29 cellular contexts compared by ENCODE assay signal in the genomic region with DNA sequence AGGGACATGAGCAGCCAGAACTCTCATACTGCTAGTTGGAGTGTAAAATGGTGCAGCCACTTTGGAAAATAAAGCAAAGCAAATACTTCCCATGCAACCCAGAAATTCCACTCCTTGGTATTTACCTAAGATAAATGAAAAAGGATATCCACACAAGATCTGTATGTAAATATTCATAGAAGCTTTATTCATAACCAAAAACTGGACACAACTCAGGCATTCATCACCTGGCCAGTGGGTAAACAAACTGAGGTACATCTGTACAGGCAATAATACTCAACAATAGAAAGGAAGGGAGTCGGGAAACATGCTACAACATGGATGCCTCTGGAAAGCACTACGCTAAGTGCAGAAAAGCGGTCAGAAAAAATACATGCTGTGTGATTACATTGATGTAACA. TPM values are rescaled to one million over a fixed set of nuclear protein-coding genes. Genes with fewer than 3 reads are reported as not detected.
"Had no signal": no experiment of that assay in that cellular context is flagged by ENCODE, and none has a peak within 500 bp of the region (broad histone marks: within the 10 kb centered on the region; RNA-seq: fewer than 3 reads in every experiment).

No MANE protein-coding gene starts in this region.

- H3K27ac Mint-ChIP-seq: stimulated activated effector memory CD8-positive, alpha-beta T cell treated with anti-CD3 and anti-CD28 coated beads, Interleukin-12 subunit alpha, Interleukin-12 subunit beta, amount 100 ng/mL, for 72 hours; stimulated activated memory B cell treated with anti-CD40 and anti-IgM and Interleukin-4, amounts not matched to agents 10 μg/mL and 1 μg/mL and 100 μg/mL, for 72 hours; stimulated activated naive B cell treated with anti-CD40 and anti-IgM and Interleukin-4, amounts not matched to agents 10 μg/mL and 1 μg/mL and 100 μg/mL, for 72 hours; stimulated activated naive CD8-positive, alpha-beta T cell treated with anti-CD3 and anti-CD28 coated beads, Interleukin-15, amount 100 ng/mL, for 72 hours; stimulated activated naive CD8-positive, alpha-beta T cell treated with anti-CD3 and anti-CD28 coated beads, Interleukin-15, Interleukin-2, amounts not matched to agents 100 ng/mL and 50 ng/mL, for 24 hours; type B pancreatic cell had no signal

- H3K4me3 Mint-ChIP-seq: stimulated activated effector memory CD8-positive, alpha-beta T cell treated with anti-CD3 and anti-CD28 coated beads, Interleukin-12 subunit alpha, Interleukin-12 subunit beta, amount 100 ng/mL, for 72 hours; stimulated activated memory B cell treated with anti-CD40 and anti-IgM and Interleukin-4, amounts not matched to agents 10 μg/mL and 1 μg/mL and 100 μg/mL, for 72 hours; stimulated activated naive B cell treated with anti-CD40 and anti-IgM and Interleukin-4, amounts not matched to agents 10 μg/mL and 1 μg/mL and 100 μg/mL, for 72 hours; stimulated activated naive CD8-positive, alpha-beta T cell treated with anti-CD3 and anti-CD28 coated beads, Interleukin-15, amount 100 ng/mL, for 72 hours; stimulated activated naive CD8-positive, alpha-beta T cell treated with anti-CD3 and anti-CD28 coated beads, Interleukin-15, Interleukin-2, amounts not matched to agents 100 ng/mL and 50 ng/mL, for 24 hours; type B pancreatic cell had no signal

- H3K27ac ChIP-seq: stomach, suprapubic skin, testis, thoracic aorta, thyroid gland, tibial artery, tibial nerve, transverse colon, upper lobe of left lung, upper lobe of right lung, uterus, vagina had no signal

- DNase-seq: stimulated activated CD4-positive, alpha-beta T cell treated with anti-CD3 and anti-CD28 coated beads, Interleukin-2, amount 100 ng/mL, for 48 hours; stimulated activated CD4-positive, alpha-beta T cell treated with anti-CD3 and anti-CD28 coated beads, Interleukin-4, amount 100 ng/mL, for 1 hour; stimulated activated CD4-positive, alpha-beta T cell treated with anti-CD3 and anti-CD28 coated beads, Interleukin-4, amount 100 ng/mL, for 24 hours; stimulated activated CD4-positive, alpha-beta T cell treated with anti-CD3 and anti-CD28 coated beads, Interleukin-4, amount 100 ng/mL, for 4 hours; stimulated activated CD8-positive, alpha-beta memory T cell treated with anti-CD3 and anti-CD28 coated beads, Interleukin-4, amount 100 ng/mL, for 48 hours; stimulated activated naive B cell treated with anti-CD40 and anti-IgM and Interleukin-4, amounts not matched to agents 10 μg/mL and 1 μg/mL and 100 μg/mL, for 72 hours; stimulated activated naive CD4-positive, alpha-beta T cell; stimulated activated naive CD4-positive, alpha-beta T cell treated with Interleukin-2 at 50 U/mL for 16 hours; stimulated activated naive CD8-positive, alpha-beta T cell treated with anti-CD3 and anti-CD28 coated beads, Interleukin-15, amount 100 ng/mL, for 72 hours; stimulated activated naive CD8-positive, alpha-beta T cell treated with anti-CD3 and anti-CD28 coated beads, Interleukin-15, Interleukin-2, amounts not matched to agents 100 U/mL and 50 U/mL, for 24 hours; stomach; substantia nigra; testis; thyroid gland; tibial artery; transverse colon; trophoblast cell; upper lobe of left lung; upper lobe of right lung; uterus had no signal

- H3K9me3 ChIP-seq: stomach, suprapubic skin, testis, thoracic aorta, thyroid gland, tibial artery, tibial nerve, transverse colon, upper lobe of left lung, upper lobe of right lung, uterus, vagina had no signal

- H3K4me3 ChIP-seq: stomach, suprapubic skin, testis, thoracic aorta, thyroid gland, tibial artery, tibial nerve, transverse colon, upper lobe of left lung, upper lobe of right lung, uterus, vagina had no signal

- H3K4me1 Mint-ChIP-seq: stimulated activated effector memory CD8-positive, alpha-beta T cell treated with anti-CD3 and anti-CD28 coated beads, Interleukin-12 subunit alpha, Interleukin-12 subunit beta, amount 100 ng/mL, for 72 hours; stimulated activated memory B cell treated with anti-CD40 and anti-IgM and Interleukin-4, amounts not matched to agents 10 μg/mL and 1 μg/mL and 100 μg/mL, for 72 hours; stimulated activated naive B cell treated with anti-CD40 and anti-IgM and Interleukin-4, amounts not matched to agents 10 μg/mL and 1 μg/mL and 100 μg/mL, for 72 hours; stimulated activated naive CD8-positive, alpha-beta T cell treated with anti-CD3 and anti-CD28 coated beads, Interleukin-15, amount 100 ng/mL, for 72 hours had no signal

- H3K9me3 Mint-ChIP-seq: stimulated activated effector memory CD8-positive, alpha-beta T cell treated with anti-CD3 and anti-CD28 coated beads, Interleukin-12 subunit alpha, Interleukin-12 subunit beta, amount 100 ng/mL, for 72 hours; stimulated activated memory B cell treated with anti-CD40 and anti-IgM and Interleukin-4, amounts not matched to agents 10 μg/mL and 1 μg/mL and 100 μg/mL, for 72 hours; stimulated activated naive CD8-positive, alpha-beta T cell treated with anti-CD3 and anti-CD28 coated beads, Interleukin-15, amount 100 ng/mL, for 72 hours; stimulated activated naive CD8-positive, alpha-beta T cell treated with anti-CD3 and anti-CD28 coated beads, Interleukin-15, Interleukin-2, amounts not matched to agents 100 ng/mL and 50 ng/mL, for 24 hours had no signal

- ATAC-seq: stimulated activated effector memory CD8-positive, alpha-beta T cell treated with anti-CD3 and anti-CD28 coated beads, Interleukin-12 subunit alpha, Interleukin-12 subunit beta, amount 100 ng/mL, for 72 hours; stimulated activated memory B cell treated with anti-CD40 and anti-IgM and Interleukin-4, amounts not matched to agents 10 μg/mL and 1 μg/mL and 100 μg/mL, for 72 hours; stimulated activated naive B cell treated with anti-CD40 and anti-IgM and Interleukin-4, amounts not matched to agents 10 μg/mL and 1 μg/mL and 100 μg/mL, for 72 hours; stimulated activated naive CD8-positive, alpha-beta T cell treated with anti-CD3 and anti-CD28 coated beads, Interleukin-15, amount 100 ng/mL, for 72 hours; stimulated activated naive CD8-positive, alpha-beta T cell treated with anti-CD3 and anti-CD28 coated beads, Interleukin-15, Interleukin-2, amounts not matched to agents 100 U/mL and 50 U/mL, for 24 hours; upper lobe of right lung had no signal

- H3K4me1 ChIP-seq: stomach, suprapubic skin, testis, thyroid gland, tibial artery, tibial nerve, transverse colon, upper lobe of left lung, upper lobe of right lung, uterus, vagina had no signal

- H3K27me3 Mint-ChIP-seq: stimulated activated naive CD8-positive, alpha-beta T cell treated with anti-CD3 and anti-CD28 coated beads, Interleukin-15, amount 100 ng/mL, for 72 hours; stimulated activated naive CD8-positive, alpha-beta T cell treated with anti-CD3 and anti-CD28 coated beads, Interleukin-15, Interleukin-2, amounts not matched to agents 100 ng/mL and 50 ng/mL, for 24 hours had no signal

- FAIRE-seq: urothelium cell line had no signal

- H3K27me3 ChIP-seq: testis, thyroid gland, tibial nerve, transverse colon, upper lobe of left lung, upper lobe of right lung, uterus, vagina had no signal

- H3K36me3 ChIP-seq: stomach, suprapubic skin, thoracic aorta, thyroid gland, tibial artery, tibial nerve, transverse colon, upper lobe of left lung, upper lobe of right lung, uterus, vagina had no signal

- H3K36me3 Mint-ChIP-seq: stimulated activated effector memory CD8-positive, alpha-beta T cell treated with anti-CD3 and anti-CD28 coated beads, Interleukin-12 subunit alpha, Interleukin-12 subunit beta, amount 100 ng/mL, for 72 hours; stimulated activated memory B cell treated with anti-CD40 and anti-IgM and Interleukin-4, amounts not matched to agents 10 μg/mL and 1 μg/mL and 100 μg/mL, for 72 hours; stimulated activated naive B cell treated with anti-CD40 and anti-IgM and Interleukin-4, amounts not matched to agents 10 μg/mL and 1 μg/mL and 100 μg/mL, for 72 hours; type B pancreatic cell had no signal

RNA-seq across cellular contexts. Expression of gene LOXHD1, which starts 2.5 kb away (rescaled TPM):
- total RNA-seq: vagina had no signal
